ENCODE assay signal across 9 cellular contexts in genomic region chr19:18603255-18603957, GRCh38. TPM values are rescaled to one million over a fixed set of nuclear protein-coding genes. Genes with fewer than 3 reads are reported as not detected.
A peak's percentile ranks its signal among the peaks of the same experiment; 100 is the strongest.
DNase-seq lines count a peak whose midpoint lies in the region; TF ChIP-seq lines count a peak whose summit lies in the region.
"Had no signal": no experiment of that assay in that cellular context is flagged by ENCODE, and none has a peak within 500 bp of the region (broad histone marks: within the 10 kb centered on the region; RNA-seq: fewer than 3 reads in every experiment).

No MANE protein-coding gene starts in this region.

- H3K36me3 ChIP-seq in H7 (replicated peaks; ENCODE audit: control insufficient read depth, insufficient read depth, low read length): no peaks in the 10 kb centered on the region

- H3K27me3 ChIP-seq in H7 (ENCODE audit: control insufficient read depth, insufficient read depth, low read length): peaks cover 58% of the 10 kb centered on the region

- H3K4me1 Mint-ChIP-seq in T-helper 2 cell treated with Interferon-gamma antibody and Interleukin-4, amounts not matched to agents 5 μg/mL and 100 μg/mL, for 36 hours (ENCODE audit: low read depth): no peaks in the 10 kb centered on the region

- no peak overlapping the region for H3K4me3 ChIP-seq in AG09309 (ENCODE audit: control insufficient read depth, low read depth, low read length)
- peak overlapping the region; percentile 29; the same call in 1 of the 2 replicates for H3K4me3 ChIP-seq in H7 (ENCODE audit: insufficient read depth, low read depth, low read length)

- peaks cover 45% of the 10 kb centered on the region for H3K27me3 Mint-ChIP-seq in T-helper 2 cell treated with Interferon-gamma antibody and Interleukin-4, amounts not matched to agents 5 μg/mL and 100 μg/mL, for 36 hours (ENCODE audit: low read depth)

- H3K4me3 Mint-ChIP-seq in T-helper 2 cell treated with Interferon-gamma antibody and Interleukin-4, amounts not matched to agents 5 μg/mL and 100 μg/mL, for 36 hours: no peak overlapping the region

- no peak overlapping the region for H3K27ac Mint-ChIP-seq in T-helper 2 cell treated with Interferon-gamma antibody and Interleukin-4, amounts not matched to agents 5 μg/mL and 100 μg/mL, for 36 hours
- H3K27ac Mint-ChIP-seq: immature natural killer cell had no signal

- no peaks in the 10 kb centered on the region for H3K9me3 Mint-ChIP-seq in T-helper 2 cell treated with Interferon-gamma antibody and Interleukin-4, amounts not matched to agents 5 μg/mL and 100 μg/mL, for 36 hours

- no peaks in the 10 kb centered on the region for H3K36me3 Mint-ChIP-seq in T-helper 2 cell treated with Interferon-gamma antibody and Interleukin-4, amounts not matched to agents 5 μg/mL and 100 μg/mL, for 36 hours (ENCODE audit: low read depth)
- H3K36me3 Mint-ChIP-seq: immature natural killer cell had no signal

- TF ChIP-seq CTCF in AG09309 (IDR thresholded peaks at IDR 0.05; ENCODE audit: control insufficient read depth, insufficient read depth, low read depth, low read length, missing control alignments): peak; percentile 38

- DNase-seq in AG09309 (ENCODE audit: low read depth) (no peak), H7 (peak; percentile 91), iPS-NIHi7 (ENCODE audit: extremely low spot score) (peak; percentile 63), kidney glomerular epithelial cell (lab: John Stamatoyannopoulos, UW) (no peak), C1 segment of cervical spinal cord (lab: John Stamatoyannopoulos, UW) (no peak), activated gamma-delta T cell (lab: John Stamatoyannopoulos, UW) (no peak)
- peak; percentile 30 for DNase-seq in activated naive CD4-positive, alpha-beta T cell treated with anti-CD3 and anti-CD28 coated beads, Interleukin-2, amount 50 U/mL, for 16 hours
- no peak for DNase-seq in T-helper 2 cell treated with Interferon-gamma antibody and Interleukin-4, amounts not matched to agents 5 μg/mL and 100 μg/mL, for 36 hours (ENCODE audit: low spot score)
- DNase-seq: immature natural killer cell had no signal

RNA-seq across cellular contexts. Expression of gene CRLF1, which starts 3.2 kb away (rescaled TPM):
- 47.4 and 52.8 TPM in 2 replicates for total RNA-seq in H7 (2014; rRNA removed; shearing (Covaris generic))

RNA-seq across cellular contexts. Expression of gene TMEM59L, which starts 9.3 kb away (rescaled TPM):
- total RNA-seq in H7 (2014; rRNA removed; shearing (Covaris generic)): 1.8 and 3.5 TPM in 2 replicates

RNA-seq across cellular contexts. Expression of gene REX1BD, which starts 14.8 kb away (rescaled TPM):
- total RNA-seq in H7 (2014; rRNA removed; shearing (Covaris generic)): 117 TPM in 2 replicates

RNA-seq across cellular contexts. Expression of gene UBA52, which starts 31.7 kb away (rescaled TPM):
- 1,268 and 1,295 TPM in 2 replicates for total RNA-seq in H7 (2014; rRNA removed; shearing (Covaris generic))

RNA-seq across cellular contexts. Expression of gene KLHL26, which starts 33.4 kb away (rescaled TPM):
- total RNA-seq in H7 (2014; rRNA removed; shearing (Covaris generic)): 7.1 and 11.7 TPM in 2 replicates

Comparison
In these comparisons a context has a peak if more than half of its experiments do, and no peak if none do; other contexts are left out.
1. DNase-seq: peak in H7 (single experiment), activated naive CD4-positive, alpha-beta T cell treated with anti-CD3 and anti-CD28 coated beads, Interleukin-2, amount 50 U/mL, for 16 hours (single experiment) and iPS-NIHi7 (single experiment); none in AG09309 (single experiment), kidney glomerular epithelial cell (single experiment), T-helper 2 cell treated with Interferon-gamma antibody and Interleukin-4, amounts not matched to agents 5 μg/mL and 100 μg/mL, for 36 hours (single experiment), C1 segment of cervical spinal cord (0 of 14) and activated gamma-delta T cell (single experiment).